ENCODE assay signal across 28 cellular contexts in the genomic region with DNA sequence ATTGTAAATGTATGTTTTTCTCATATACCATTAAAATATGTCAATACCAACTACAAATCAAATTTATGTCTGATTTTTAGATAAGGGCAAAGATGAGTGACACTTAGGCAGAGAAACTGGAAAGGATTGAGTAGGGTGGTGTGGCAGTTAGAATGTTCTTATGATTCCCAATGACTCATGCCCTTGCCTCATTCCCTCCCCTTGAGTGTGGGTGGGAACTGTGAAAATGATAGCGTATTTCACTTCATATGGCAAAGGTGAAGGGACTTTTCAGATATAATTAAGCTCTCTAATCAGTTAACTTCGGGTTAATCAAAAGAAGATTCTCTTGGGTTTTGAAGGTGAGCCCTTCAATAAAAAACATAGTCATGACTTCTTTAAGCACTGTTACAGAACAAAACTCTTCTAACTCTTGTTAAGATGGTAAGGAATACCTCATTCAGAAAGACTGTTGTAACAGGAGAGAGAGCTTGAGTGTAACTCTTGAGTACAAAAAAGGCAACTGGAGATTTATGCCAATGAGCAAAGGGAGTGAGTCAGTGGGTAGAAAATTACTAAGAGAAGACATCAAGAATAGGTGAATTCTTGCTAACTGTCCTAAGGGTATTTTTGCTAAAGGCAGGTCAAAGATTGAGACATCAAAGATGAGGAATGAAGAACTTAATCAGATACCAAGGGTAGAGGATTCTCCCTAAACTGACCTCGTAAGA.
DNase-seq lines count a peak whose midpoint lies in the region; FAIRE-seq and TF ChIP-seq lines count a peak whose summit lies in the region.
"Had no signal": no experiment of that assay in that cellular context is flagged by ENCODE, and none has a peak within 500 bp of the region (broad histone marks: within the 10 kb centered on the region; RNA-seq: fewer than 3 reads in every experiment).

No MANE protein-coding gene starts in this region.

- BruUV-seq in MCF 10A (replicated peaks; lab: Mats Ljungman, UMichigan): TSS peak; percentile 58

- intact Hi-C loops in MCF 10A (cut with micrococcal nuclease) (loop anchor here (1.0 kb wide), 1 partner anchor 27 kb away; no protein-coding TSS in a partner anchor), breast epithelium (cut with DNase I; ENCODE audit: low total_unique reads) (no loop called here)

- no peaks in the 10 kb centered on the region for H4K20me1 ChIP-seq in keratinocyte (ENCODE audit: control insufficient read depth, extremely low read depth, insufficient read depth, low read length)
- no peaks in the 10 kb centered on the region for H4K20me1 ChIP-seq in Karpas-422 (ENCODE audit: insufficient read depth, low read depth, low read length)

- no peaks in the 10 kb centered on the region for H3K79me2 ChIP-seq in keratinocyte (ENCODE audit: control insufficient read depth, insufficient read depth, low read length)
- H3K79me2 ChIP-seq in Karpas-422 (ENCODE audit: low read length): no peaks in the 10 kb centered on the region
- H3K79me2 ChIP-seq: parathyroid adenoma had no signal

- peaks cover 18% of the 10 kb centered on the region for H3K4me1 Mint-ChIP-seq in MCF 10A (ENCODE audit: insufficient read depth, unreplicated experiment)
- H3K4me1 Mint-ChIP-seq: activated naive CD4-positive, alpha-beta T cell treated with anti-CD3 and anti-CD28 coated beads, Interleukin-2, amount 50 U/mL, for 24 hours; CD4-positive, CD25-positive, alpha-beta regulatory T cell; central memory CD8-positive, alpha-beta T cell; stimulated activated memory B cell treated with anti-CD40 and anti-IgM and Interleukin-4, amounts not matched to agents 10 μg/mL and 1 μg/mL and 100 μg/mL, for 72 hours had no signal

- in situ Hi-C loops in G401 (cut with HindIII; ENCODE audit: low sequenced_read_pairs): no loop called here

- TF ChIP-seq POLR2A in breast epithelium (IDR thresholded peaks at IDR 0.05): no peak

- H3K9me3 ChIP-seq in breast epithelium: no peaks in the 10 kb centered on the region
- H3K9me3 ChIP-seq in keratinocyte (ENCODE audit: control insufficient read depth, low read depth, low read length): no peaks in the 10 kb centered on the region
- H3K9me3 ChIP-seq in Karpas-422 (ENCODE audit: low read length): peaks cover 14% of the 10 kb centered on the region; the same call in 1 of the 2 replicates
- H3K9me3 ChIP-seq: MG63 had no signal

- H3K27me3 ChIP-seq in breast epithelium (no peaks in the 10 kb centered on the region), keratinocyte (ENCODE audit: control insufficient read depth, extremely low read depth, insufficient read depth, low read length) (no peaks in the 10 kb centered on the region), Karpas-422 (ENCODE audit: low read length) (no peaks in the 10 kb centered on the region)
- H3K27me3 ChIP-seq: MG63 had no signal

- dilution Hi-C loops in keratinocyte (cut with MboI; ENCODE audit: extremely low pct_ligation_motif_present, low sequenced_read_pairs): no loop called here

- CTCF ChIA-PET in MCF 10A (lab: Yijun Ruan, JAX): interaction anchor here (0.6 to 1.1 kb wide), 3 partner anchors 15 to 927 kb away, joined by 3 read pairs; no protein-coding TSS in a partner anchor

- H3K9me2 ChIP-seq in Karpas-422 (replicated peaks; ENCODE audit: insufficient read depth, low read length): no peaks in the 10 kb centered on the region

- H3K36me3 ChIP-seq in breast epithelium: no peaks in the 10 kb centered on the region
- no peaks in the 10 kb centered on the region for H3K36me3 ChIP-seq in keratinocyte (ENCODE audit: control insufficient read depth in 2 of 2, extremely low read depth in 1 of 2, insufficient read depth in 2 of 2, low read length in 2 of 2)
- H3K36me3 ChIP-seq in Karpas-422 (ENCODE audit: insufficient read depth, low read length): no peaks in the 10 kb centered on the region
- H3K36me3 ChIP-seq: MG63 had no signal

- H3K9ac ChIP-seq in keratinocyte (ENCODE audit: control insufficient read depth, extremely low read depth, insufficient read depth, low read length) (no peak overlapping the region), Karpas-422 (ENCODE audit: low read length) (no peak overlapping the region)
- H3K9ac ChIP-seq: parathyroid adenoma had no signal

- H2AFZ ChIP-seq in keratinocyte (ENCODE audit: control insufficient read depth, low read length) (peak overlapping the region; percentile 35), Karpas-422 (ENCODE audit: low read length) (no peak overlapping the region)
- H2AFZ ChIP-seq: parathyroid adenoma had no signal

- no peak overlapping the region for H3K4me3 ChIP-seq in breast epithelium
- H3K4me3 ChIP-seq in choroid plexus epithelial cell (ENCODE audit: low read depth, low read length): no peak overlapping the region
- H3K4me3 ChIP-seq in keratinocyte (ENCODE audit: control insufficient read depth in 2 of 3, extremely low read depth in 1 of 3, insufficient read depth in 2 of 3, low read depth in 1 of 3, low read length in 3 of 3): no peak overlapping the region
- H3K4me3 ChIP-seq in Karpas-422 (ENCODE audit: low read length): no peak overlapping the region
- H3K4me3 ChIP-seq: K562, MG63 had no signal

- FAIRE-seq in keratinocyte (lab: Jason Lieb, UNC): no peak
- FAIRE-seq: endometrium, K562, TTC549 had no signal

- peak overlapping the region; percentile 95 for H3K27ac Mint-ChIP-seq in MCF 10A (ENCODE audit: low read depth, unreplicated experiment)
- H3K27ac Mint-ChIP-seq: activated CD4-positive, alpha-beta memory T cell treated with anti-CD3 and anti-CD28 coated beads for 36 hours; activated naive CD4-positive, alpha-beta T cell treated with anti-CD3 and anti-CD28 coated beads, Interleukin-2, amount 50 U/mL, for 24 hours; activated T-helper 2 cell treated with anti-CD3 and anti-CD28 coated beads, Interferon-gamma antibody, Interleukin-2, Interleukin-4, amounts not matched to agents 10 μg/mL and 5 μg/mL and 100 μg/mL, durations not matched to agents 14 hours and 24 hours and 36 hours; CD4-positive, CD25-positive, alpha-beta regulatory T cell; stimulated activated memory B cell treated with anti-CD40 and anti-IgM and Interleukin-4, amounts not matched to agents 10 μg/mL and 1 μg/mL and 100 μg/mL, for 72 hours had no signal

- POLR2A ChIA-PET in MCF 10A (lab: Yijun Ruan, JAX): interaction anchor here (0.7 to 1.2 kb wide), 3 partner anchors 14 to 404 kb away, joined by 3 read pairs; no protein-coding TSS in a partner anchor

- peak overlapping the region; percentile 60 for H3K4me3 Mint-ChIP-seq in MCF 10A (ENCODE audit: unreplicated experiment)
- H3K4me3 Mint-ChIP-seq: activated CD4-positive, alpha-beta memory T cell treated with anti-CD3 and anti-CD28 coated beads for 36 hours; activated naive CD4-positive, alpha-beta T cell treated with anti-CD3 and anti-CD28 coated beads, Interleukin-2, amount 50 U/mL, for 24 hours; CD4-positive, CD25-positive, alpha-beta regulatory T cell; central memory CD8-positive, alpha-beta T cell; stimulated activated memory B cell treated with anti-CD40 and anti-IgM and Interleukin-4, amounts not matched to agents 10 μg/mL and 1 μg/mL and 100 μg/mL, for 72 hours had no signal

- no peaks in the 10 kb centered on the region for H3K4me1 ChIP-seq in breast epithelium
- peaks cover 12% of the 10 kb centered on the region for H3K4me1 ChIP-seq in keratinocyte (ENCODE audit: control insufficient read depth, extremely low read depth, insufficient read depth, low read length)
- no peaks in the 10 kb centered on the region for H3K4me1 ChIP-seq in Karpas-422 (ENCODE audit: low read length)
- H3K4me1 ChIP-seq: parathyroid adenoma had no signal

- H3K4me2 ChIP-seq in keratinocyte (ENCODE audit: control insufficient read depth, extremely low read depth, insufficient read depth, low read depth, low read length) (peak overlapping the region; percentile 44), Karpas-422 (ENCODE audit: low read depth, low read length, poor library complexity, severe bottlenecking) (no peak overlapping the region)

- DNase-seq in MCF 10A (ENCODE audit: unreplicated experiment) (peak; percentile 81), breast epithelium (ENCODE audit: low spot score in 2 of 2) (no peak), choroid plexus epithelial cell (ENCODE audit: low read depth) (peak; percentile 4), keratinocyte (ENCODE audit: low read depth, low spot score) (no peak), Karpas-422 (no peak), NCI-H82 (lab: John Stamatoyannopoulos, UW) (no peak), G401 (ENCODE audit: low spot score) (no peak)
- no peak for DNase-seq in stimulated activated CD4-positive, alpha-beta T cell treated with anti-CD3 and anti-CD28 coated beads, Interleukin-4, amount 100 ng/mL, for 4 hours
- DNase-seq: 8988T; activated CD4-positive, alpha-beta memory T cell treated with anti-CD3 and anti-CD28 coated beads for 36 hours; activated CD8-positive, alpha-beta memory T cell treated with anti-CD3 and anti-CD28 coated beads, Interleukin-2, amount 50 U/mL, for 48 hours; CD4-positive, CD25-positive, alpha-beta regulatory T cell; GOT3; kidney glomerular epithelial cell; MG63; NCI-H1105 treated with DMSO at 0.1 percent for 48 hours; NCI-H2029; NCI-H69; right cardiac atrium; stimulated activated CD4-positive, alpha-beta T cell treated with anti-CD3 and anti-CD28 coated beads, Interleukin-4, amount 100 ng/mL, for 24 hours had no signal

- H3K9me1 ChIP-seq in keratinocyte (ENCODE audit: control insufficient read depth, extremely low read depth, insufficient read depth, low read length): no peaks in the 10 kb centered on the region

- H3K27ac ChIP-seq in breast epithelium (no peak overlapping the region), keratinocyte (ENCODE audit: control insufficient read depth, insufficient read depth, low read length) (peak overlapping the region; percentile 58), Karpas-422 (ENCODE audit: low read length) (no peak overlapping the region)
- H3K27ac ChIP-seq: parathyroid adenoma had no signal

- TF ChIP-seq CTCF in MCF 10A (IDR thresholded peaks at IDR 0.05; ENCODE audit: unreplicated experiment): no peak
- TF ChIP-seq CTCF in breast epithelium (IDR thresholded peaks at IDR 0.05): no peak
- TF ChIP-seq CTCF in choroid plexus epithelial cell (conservative IDR thresholded peaks at IDR 0.05; ENCODE audit: low read depth, low read length): no peak
- no peak for TF ChIP-seq CTCF in keratinocyte (optimal IDR thresholded peaks at IDR 0.05 in 1 of 3, IDR thresholded peaks at IDR 0.05 in 1 of 3, conservative IDR thresholded peaks at IDR 0.05 in 1 of 3; ENCODE audit: extremely low read depth in 1 of 3, insufficient read depth in 2 of 3, low read length in 3 of 3)

- no peaks in the 10 kb centered on the region for H3K36me3 Mint-ChIP-seq in MCF 10A (ENCODE audit: insufficient read depth, unreplicated experiment)
- H3K36me3 Mint-ChIP-seq: activated CD4-positive, alpha-beta memory T cell treated with anti-CD3 and anti-CD28 coated beads for 36 hours; activated naive CD4-positive, alpha-beta T cell treated with anti-CD3 and anti-CD28 coated beads, Interleukin-2, amount 50 U/mL, for 24 hours; CD4-positive, CD25-positive, alpha-beta regulatory T cell; stimulated activated memory B cell treated with anti-CD40 and anti-IgM and Interleukin-4, amounts not matched to agents 10 μg/mL and 1 μg/mL and 100 μg/mL, for 72 hours had no signal

- no peaks in the 10 kb centered on the region for H3K27me3 Mint-ChIP-seq in MCF 10A (ENCODE audit: insufficient read depth, unreplicated experiment)
- H3K27me3 Mint-ChIP-seq: activated CD4-positive, alpha-beta memory T cell treated with anti-CD3 and anti-CD28 coated beads for 36 hours; activated naive CD4-positive, alpha-beta T cell treated with anti-CD3 and anti-CD28 coated beads, Interleukin-2, amount 50 U/mL, for 24 hours; CD4-positive, CD25-positive, alpha-beta regulatory T cell; central memory CD8-positive, alpha-beta T cell; stimulated activated memory B cell treated with anti-CD40 and anti-IgM and Interleukin-4, amounts not matched to agents 10 μg/mL and 1 μg/mL and 100 μg/mL, for 72 hours had no signal

- H3K9me3 Mint-ChIP-seq in MCF 10A (ENCODE audit: unreplicated experiment): no peaks in the 10 kb centered on the region
- H3K9me3 Mint-ChIP-seq: activated naive CD4-positive, alpha-beta T cell treated with anti-CD3 and anti-CD28 coated beads, Interleukin-2, amount 50 U/mL, for 24 hours; stimulated activated memory B cell treated with anti-CD40 and anti-IgM and Interleukin-4, amounts not matched to agents 10 μg/mL and 1 μg/mL and 100 μg/mL, for 72 hours had no signal

Comparison
In these comparisons a context has a peak if more than half of its experiments do, and no peak if none do; other contexts are left out.
1. DNase-seq: peak in MCF 10A (single experiment) and choroid plexus epithelial cell (single experiment); none in breast epithelium (0 of 2), keratinocyte (single experiment), stimulated activated CD4-positive, alpha-beta T cell treated with anti-CD3 and anti-CD28 coated beads, Interleukin-4, amount 100 ng/mL, for 4 hours (0 of 2), Karpas-422 (single experiment), NCI-H82 (single experiment) and G401 (single experiment).